ENCODE assay signal across 1 cellular context in genomic region chr13:41697578-41697977, GRCh38.
TF ChIP-seq lines count a peak whose summit lies in the region.

No MANE protein-coding gene starts in this region.

TF ChIP-seq in IMR-90, 13 proteins besides CTCF, POLR2A, EP300 and RAD21:
- TF ChIP-seq MAFK (IDR thresholded peaks at IDR 0.05; ENCODE audit: low read depth, low read length) (no peak), USF2 (IDR thresholded peaks at IDR 0.05; ENCODE audit: low read depth, low read length) (no peak), CEBPB (IDR thresholded peaks at IDR 0.05; ENCODE audit: low read depth, low read length) (no peak), FOS (IDR thresholded peaks at IDR 0.05; ENCODE audit: low read depth, low read length) (no peak), RCOR1 (IDR thresholded peaks at IDR 0.05; ENCODE audit: insufficient replicate concordance, low read length) (no peak), RFX5 (IDR thresholded peaks at IDR 0.05; ENCODE audit: low read depth, low read length) (no peak), SMC3 (IDR thresholded peaks at IDR 0.05; ENCODE audit: low read depth, low read length) (no peak), MAZ (IDR thresholded peaks at IDR 0.05; ENCODE audit: borderline replicate concordance, low read depth, low read length) (no peak), BHLHE40 (IDR thresholded peaks at IDR 0.05; ENCODE audit: low read depth, low read length) (no peak), NFE2L2 (IDR thresholded peaks at IDR 0.05; ENCODE audit: low read depth, low read length) (no peak), MXI1 (IDR thresholded peaks at IDR 0.05; ENCODE audit: borderline replicate concordance, low read depth, low read length) (no peak), CHD1 (IDR thresholded peaks at IDR 0.05; ENCODE audit: low read depth, low read length) (no peak), ELK1 (IDR thresholded peaks at IDR 0.05; ENCODE audit: borderline replicate concordance, low read depth, low read length) (no peak)
